ENCODE assay signal across 25 cellular contexts in genomic region chr1:223547316-223548114, GRCh38.
"Had no signal": no experiment of that assay in that cellular context is flagged by ENCODE, and none has a peak within 500 bp of the region (broad histone marks: within the 10 kb centered on the region; RNA-seq: fewer than 3 reads in every experiment).

No MANE protein-coding gene starts in this region.

- H3K27ac ChIP-seq: brain microvascular endothelial cell, coronary artery, dorsolateral prefrontal cortex, foreskin keratinocyte, gastroesophageal sphincter had no signal

- H3K27me3 ChIP-seq: brain microvascular endothelial cell, dorsolateral prefrontal cortex, gastroesophageal sphincter had no signal

- DNase-seq: activated CD4-positive, alpha-beta T cell treated with anti-CD3 and anti-CD28 coated beads for 48 hours; activated CD4-positive, alpha-beta T cell treated with anti-CD3 and anti-CD28 coated beads, Interleukin-2, amount 50 U/mL, for 1 hour; activated CD4-positive, alpha-beta T cell treated with anti-CD3 and anti-CD28 coated beads, Interleukin-2, amount 50 U/mL, for 48 hours; activated CD8-positive, alpha-beta memory T cell treated with anti-CD3 and anti-CD28 coated beads for 24 hours; activated CD8-positive, alpha-beta T cell treated with anti-CD3 and anti-CD28 coated beads for 36 hours; activated effector memory CD4-positive, alpha-beta T cell treated with Interleukin-2 at 50 U/mL for 16 hours; activated gamma-delta T cell treated with Interleukin-2 at 50 U/mL for 16 hours; activated naive CD4-positive, alpha-beta T cell treated with anti-CD3 and anti-CD28 coated beads, Interleukin-2, amount 50 U/mL, for 16 hours; activated naive CD4-positive, alpha-beta T cell treated with Interleukin-2 at 50 U/mL for 16 hours; activated T-cell treated with anti-CD3 and anti-CD28 coated beads, Interleukin-2, amount 50 U/mL, for 4 hours; amniotic stem cell; anterior cingulate cortex; brain microvascular endothelial cell; dorsolateral prefrontal cortex; effector memory CD4-positive, alpha-beta T cell; endodermal cell; foreskin keratinocyte; T-helper 1 cell; T-helper 17 cell had no signal

- FAIRE-seq: astrocyte, bronchial epithelial cell had no signal

- H3K4me1 ChIP-seq: gastroesophageal sphincter had no signal

- H3K36me3 ChIP-seq: brain microvascular endothelial cell, gastroesophageal sphincter had no signal

- ATAC-seq: activated CD8-positive, alpha-beta T cell treated with anti-CD3 and anti-CD28 coated beads for 36 hours; activated T-cell treated with anti-CD3 and anti-CD28 coated beads, Interleukin-2, amount 50 U/mL, for 4 hours; activated T-helper 17 cell treated with anti-CD3 and anti-CD28 coated beads, Interleukin-2, amount 50 U/mL, for 72 hours; esophagus mucosa; foreskin keratinocyte; gastroesophageal sphincter; T-helper 17 cell had no signal

- H3K4me3 ChIP-seq: coronary artery, dorsolateral prefrontal cortex, gastroesophageal sphincter had no signal
